ENCODE assay signal across 20 cellular contexts in genomic region chr2:130300970-130301348, GRCh38. TPM values are rescaled to one million over a fixed set of nuclear protein-coding genes. Genes with fewer than 3 reads are reported as not detected.
DNase-seq lines count a peak whose midpoint lies in the region; ATAC-seq, FAIRE-seq and TF ChIP-seq lines count a peak whose summit lies in the region.
"Had no signal": no experiment of that assay in that cellular context is flagged by ENCODE, and none has a peak within 500 bp of the region (broad histone marks: within the 10 kb centered on the region; RNA-seq: fewer than 3 reads in every experiment).

No MANE protein-coding gene starts in this region.

- no peak overlapping the region for H3K27ac ChIP-seq in HepG2 (ENCODE audit: extremely low read length, insufficient read depth, low read length)
- H3K27ac ChIP-seq in right lobe of liver: no peak overlapping the region
- H3K27ac ChIP-seq in neural progenitor cell: no peak overlapping the region
- no peak overlapping the region for H3K27ac ChIP-seq in upper lobe of right lung
- no peak overlapping the region for H3K27ac ChIP-seq in brain microvascular endothelial cell

- no peak for FAIRE-seq in HepG2 (lab: Jason Lieb, UNC)
- FAIRE-seq: GM12891, GM18507, H54 had no signal

- TF ChIP-seq EP300 in HepG2 (IDR thresholded peaks at IDR 0.05; ENCODE audit: low read depth in 2 of 2, low read length in 2 of 2) (no peak), HepG2 (CRISPR knock-in tag; IDR thresholded peaks at IDR 0.05; ENCODE audit: borderline replicate concordance) (no peak)

- H3K9ac ChIP-seq in HepG2 (ENCODE audit: insufficient read depth, low read depth, low read length) (no peak overlapping the region), neural progenitor cell (no peak overlapping the region)

- H3K27me3 Mint-ChIP-seq in chondrocyte (ENCODE audit: low read depth): peaks cover 23% of the 10 kb centered on the region
- H3K27me3 Mint-ChIP-seq in neural progenitor cell (ENCODE audit: insufficient read depth, low read depth): no peaks in the 10 kb centered on the region

- peak; percentile 47 for ATAC-seq in HepG2
- ATAC-seq in right lobe of liver: no peak
- ATAC-seq in upper lobe of right lung: no peak

- WGBS in HepG2 (ENCODE audit: low lambda C conversion rate): 67% methylated on average over 13 of the region's 13 CpGs
- WGBS in right lobe of liver (ENCODE audit: insufficient coverage, low coverage, low lambda C conversion rate, missing lambda C conversion rate): 86% methylated on average over 12 of the region's 13 CpGs

- H3K4me1 Mint-ChIP-seq in chondrocyte (ENCODE audit: low read depth): no peaks in the 10 kb centered on the region
- no peaks in the 10 kb centered on the region for H3K4me1 Mint-ChIP-seq in neural progenitor cell
- H3K4me1 Mint-ChIP-seq: CD4-positive, alpha-beta memory T cell had no signal

- no peak overlapping the region for H2AFZ ChIP-seq in HepG2 (ENCODE audit: low read length)
- peak overlapping the region; percentile 85 for H2AFZ ChIP-seq in neural progenitor cell (replicated peaks)

- no peaks in the 10 kb centered on the region for H3K9me3 Mint-ChIP-seq in chondrocyte (ENCODE audit: low read depth)
- H3K9me3 Mint-ChIP-seq in neural progenitor cell: no peaks in the 10 kb centered on the region
- H3K9me3 Mint-ChIP-seq: CD4-positive, alpha-beta memory T cell had no signal

- H3K79me2 ChIP-seq in HepG2 (ENCODE audit: insufficient read depth, low read length): no peaks in the 10 kb centered on the region
- H3K79me2 ChIP-seq in neural progenitor cell (ENCODE audit: low read depth): no peaks in the 10 kb centered on the region

- no TSS peak for BruUV-seq in HepG2 (replicated peaks; lab: Mats Ljungman, UMichigan)

- TF ChIP-seq POLR2A in HepG2 (IDR thresholded peaks at IDR 0.05; ENCODE audit: insufficient read depth in 1 of 2, low read depth in 2 of 2, low read length in 2 of 2) (no peak), right lobe of liver (IDR thresholded peaks at IDR 0.05) (no peak)

- H3K4me2 ChIP-seq in HepG2 (ENCODE audit: low read depth, low read length) (no peak overlapping the region), neural progenitor cell (no peak overlapping the region)

- TF ChIP-seq RAD21 in HepG2 (CRISPR knock-in tag; IDR thresholded peaks at IDR 0.05): no peak

- H3K9me3 ChIP-seq in HepG2 (ENCODE audit: low read length) (no peaks in the 10 kb centered on the region), right lobe of liver (no peaks in the 10 kb centered on the region), neural progenitor cell (ENCODE audit: low read depth) (no peaks in the 10 kb centered on the region), upper lobe of right lung (no peaks in the 10 kb centered on the region)

- CTCF ChIA-PET in HepG2 (lab: Yijun Ruan, JAX; ENCODE audit: low intra/inter-chr PET ratio, low total read pairs): no interaction called here

- no peak for DNase-seq in HepG2 (ENCODE audit: low spot score)
- DNase-seq in right lobe of liver: no peak
- DNase-seq in chondrocyte (ENCODE audit: low spot score): peak; percentile 60
- DNase-seq in neural progenitor cell (ENCODE audit: low spot score): no peak
- DNase-seq in upper lobe of right lung: peak; percentile 42
- no peak for DNase-seq in SHP77 (lab: John Stamatoyannopoulos, UW)
- DNase-seq in T-helper 9 cell: no peak
- no peak for DNase-seq in brain microvascular endothelial cell
- DNase-seq: C1 segment of cervical spinal cord; Calu3; CD4-positive, alpha-beta memory T cell; COR-L47; DMS53; DMS79 treated with DMSO at 0.1 percent for 48 hours; GF-D8; GOT3; HCEC 1CT had no signal

- no peak for TF ChIP-seq CTCF in HepG2 (CRISPR knock-in tag; IDR thresholded peaks at IDR 0.05)
- TF ChIP-seq CTCF in right lobe of liver (IDR thresholded peaks at IDR 0.05): no peak
- no peak for TF ChIP-seq CTCF in chondrocyte (IDR thresholded peaks at IDR 0.05)
- no peak for TF ChIP-seq CTCF in neural progenitor cell (IDR thresholded peaks at IDR 0.05)
- TF ChIP-seq CTCF in upper lobe of right lung (IDR thresholded peaks at IDR 0.05): no peak
- TF ChIP-seq CTCF in brain microvascular endothelial cell (IDR thresholded peaks at IDR 0.05; ENCODE audit: low read depth, low read length, missing control alignments): no peak

- POLR2A ChIA-PET in HepG2 (lab: Yijun Ruan, JAX): no interaction called here

- no peaks in the 10 kb centered on the region for H4K20me1 ChIP-seq in HepG2 (ENCODE audit: insufficient read depth, low read length)
- no peaks in the 10 kb centered on the region for H4K20me1 ChIP-seq in neural progenitor cell (ENCODE audit: low read depth)

- in situ Hi-C loops in HepG2 (cut with HindIII; ENCODE audit: extremely low pct_ligation_motif_present, low pct_unique_long_range_greater_than_20kb): no loop called here
- in situ Hi-C loops in brain microvascular endothelial cell (cut with HindIII; ENCODE audit: low pct_ligation_motif_present, low sequenced_read_pairs): no loop called here

- H3K4me1 ChIP-seq in HepG2 (ENCODE audit: insufficient read depth, low read length) (no peaks in the 10 kb centered on the region), right lobe of liver (no peaks in the 10 kb centered on the region), neural progenitor cell (no peaks in the 10 kb centered on the region), upper lobe of right lung (no peaks in the 10 kb centered on the region)

- intact Hi-C loops in HepG2 (cut with micrococcal nuclease; ENCODE audit: unreplicated experiment): no loop called here
- intact Hi-C loops in right lobe of liver (cut with DNase I): no loop called here
- intact Hi-C loops in upper lobe of right lung (cut with DNase I): no loop called here

- H3K27ac Mint-ChIP-seq in chondrocyte (ENCODE audit: unreplicated experiment) (no peak overlapping the region), neural progenitor cell (no peak overlapping the region)
- H3K27ac Mint-ChIP-seq: CD4-positive, alpha-beta memory T cell had no signal

- H3K27me3 ChIP-seq in HepG2 (ENCODE audit: control insufficient read depth in 1 of 2, insufficient read depth in 2 of 2, low read length in 2 of 2) (peaks cover 5 to 9% of the 10 kb centered on the region in 2 experiments; a peak in 4 of 5 replicates), right lobe of liver (no peaks in the 10 kb centered on the region), neural progenitor cell (peaks cover 30% of the 10 kb centered on the region), upper lobe of right lung (no peaks in the 10 kb centered on the region), brain microvascular endothelial cell (replicated peaks) (peaks cover 2% of the 10 kb centered on the region)

- H3K36me3 ChIP-seq in HepG2 (replicated peaks in 1 of 2; ENCODE audit: control insufficient read depth in 1 of 2, insufficient read depth in 2 of 2, low read length in 2 of 2) (no peaks in the 10 kb centered on the region), right lobe of liver (no peaks in the 10 kb centered on the region), neural progenitor cell (no peaks in the 10 kb centered on the region), upper lobe of right lung (no peaks in the 10 kb centered on the region), brain microvascular endothelial cell (replicated peaks) (no peaks in the 10 kb centered on the region)

- no peaks in the 10 kb centered on the region for H3K36me3 Mint-ChIP-seq in chondrocyte (ENCODE audit: low read depth)
- no peaks in the 10 kb centered on the region for H3K36me3 Mint-ChIP-seq in neural progenitor cell
- H3K36me3 Mint-ChIP-seq: CD4-positive, alpha-beta memory T cell had no signal

- no peak overlapping the region for H3K4me3 Mint-ChIP-seq in chondrocyte (ENCODE audit: unreplicated experiment)
- H3K4me3 Mint-ChIP-seq in neural progenitor cell: no peak overlapping the region
- H3K4me3 Mint-ChIP-seq: CD4-positive, alpha-beta memory T cell had no signal

- H3K4me3 ChIP-seq in HepG2 (replicated peaks in 1 of 3; ENCODE audit: insufficient read depth in 1 of 3, low read depth in 2 of 3, low read length in 3 of 3): no peak overlapping the region
- no peak overlapping the region for H3K4me3 ChIP-seq in right lobe of liver
- no peak overlapping the region for H3K4me3 ChIP-seq in neural progenitor cell
- no peak overlapping the region for H3K4me3 ChIP-seq in upper lobe of right lung
- no peak overlapping the region for H3K4me3 ChIP-seq in brain microvascular endothelial cell (ENCODE audit: low read depth, low read length)

- no peaks in the 10 kb centered on the region for H3F3A ChIP-seq in neural progenitor cell (ENCODE audit: low read depth)

RNA-seq across cellular contexts. Expression of gene IMP4, which starts 41.7 kb away (rescaled TPM):
- total RNA-seq in HepG2 (2016; rRNA removed; fragmentation: Illumina TruSeq; extraction: Trizol) (142 and 153 TPM in 2 replicates), right lobe of liver (100 to 1,000 TPM in 2 of 6 experiments, 10 to 100 TPM in 4; 43.1 to 136 (median 56.7) TPM), chondrocyte (43.5 to 50.1 TPM (median 48.4 TPM) in 3 replicates), neural progenitor cell (ENCODE audit: low replicate concordance) (23.3 and 51.4 TPM in 2 replicates), upper lobe of right lung (55.7 TPM)
- 85.2 and 85.6 TPM in 2 replicates for total RNA-seq in HepG2 (2016; cell fraction: cytosol; rRNA removed; fragmentation: Illumina TruSeq; extraction: Trizol; ENCODE audit: low read depth)
- 148 and 152 TPM in 2 replicates for total RNA-seq in HepG2 (2016; cell fraction: insoluble cytoplasmic fraction; rRNA removed; fragmentation: Illumina TruSeq; extraction: Trizol)
- 114 and 119 TPM in 2 replicates for total RNA-seq in HepG2 (2016; cell fraction: membrane; rRNA removed; fragmentation: Illumina TruSeq; extraction: Trizol)
- total RNA-seq in HepG2 (2016; cell fraction: nucleus; rRNA removed; fragmentation: Illumina TruSeq; extraction: Trizol): 83.0 and 87.0 TPM in 2 replicates
- polyA plus RNA-seq in HepG2 (2011; rRNA removed): 158 and 167 TPM in 2 replicates
- 161 and 264 TPM in 2 replicates for polyA plus RNA-seq in HepG2 (2011; cell fraction: cytosol; rRNA removed)
- polyA plus RNA-seq in HepG2 (2011; cell fraction: nucleus; rRNA removed): 321 and 379 TPM in 2 replicates
- polyA plus RNA-seq in HepG2 (2012): 91.4 and 129 TPM in 2 replicates
- 122 and 142 TPM in 2 replicates for polyA plus RNA-seq in HepG2 (2016; cell fraction: cytosol; fragmentation: Illumina TruSeq; extraction: Trizol; ENCODE audit: low read depth)
- 167 and 186 TPM in 2 replicates for polyA plus RNA-seq in HepG2 (2016; cell fraction: insoluble cytoplasmic fraction; fragmentation: Illumina TruSeq; extraction: Trizol; ENCODE audit: low read depth)
- 126 and 131 TPM in 2 replicates for polyA plus RNA-seq in HepG2 (2016; cell fraction: membrane; fragmentation: Illumina TruSeq; extraction: Trizol; ENCODE audit: low read depth)
- polyA plus RNA-seq in HepG2 (2016; cell fraction: nucleus; fragmentation: Illumina TruSeq; extraction: Trizol; ENCODE audit: insufficient read depth, low read depth): 177 and 185 TPM in 2 replicates
- polyA minus RNA-seq in HepG2 (2011; rRNA and poly(A)+ RNA removed; ENCODE audit: low replicate concordance): 143 and 197 TPM in 2 replicates
- 41.3 and 41.8 TPM in 2 replicates for polyA minus RNA-seq in HepG2 (2011; cell fraction: cytosol; rRNA and poly(A)+ RNA removed)
- polyA minus RNA-seq in HepG2 (2011; cell fraction: nucleus; rRNA and poly(A)+ RNA removed): 91.3 and 103 TPM in 2 replicates

RNA-seq across cellular contexts. Expression of gene PTPN18, which starts 54.9 kb away (rescaled TPM):
- total RNA-seq in HepG2 (2016; rRNA removed; fragmentation: Illumina TruSeq; extraction: Trizol) (10.8 and 14.8 TPM in 2 replicates), right lobe of liver (10 to 100 TPM; 25.6 to 43.5 (median 30.3) TPM), chondrocyte (24.0 to 31.9 TPM (median 26.0 TPM) in 3 replicates), neural progenitor cell (ENCODE audit: low replicate concordance) (4.0 and 17.6 TPM in 2 replicates), upper lobe of right lung (67.8 TPM)
- 8.0 and 13.0 TPM in 2 replicates for total RNA-seq in HepG2 (2016; cell fraction: cytosol; rRNA removed; fragmentation: Illumina TruSeq; extraction: Trizol; ENCODE audit: low read depth)
- total RNA-seq in HepG2 (2016; cell fraction: insoluble cytoplasmic fraction; rRNA removed; fragmentation: Illumina TruSeq; extraction: Trizol): 7.6 and 15.8 TPM in 2 replicates
- 16.2 and 20.0 TPM in 2 replicates for total RNA-seq in HepG2 (2016; cell fraction: membrane; rRNA removed; fragmentation: Illumina TruSeq; extraction: Trizol)
- 20.9 and 28.1 TPM in 2 replicates for total RNA-seq in HepG2 (2016; cell fraction: nucleus; rRNA removed; fragmentation: Illumina TruSeq; extraction: Trizol)
- 39.5 and 39.6 TPM in 2 replicates for polyA plus RNA-seq in HepG2 (2011; rRNA removed)
- polyA plus RNA-seq in HepG2 (2011; cell fraction: cytosol; rRNA removed): 19.5 and 25.1 TPM in 2 replicates
- 126 and 152 TPM in 2 replicates for polyA plus RNA-seq in HepG2 (2011; cell fraction: nucleus; rRNA removed)
- 18.3 and 19.5 TPM in 2 replicates for polyA plus RNA-seq in HepG2 (2012)
- 10.6 and 15.8 TPM in 2 replicates for polyA plus RNA-seq in HepG2 (2016; cell fraction: cytosol; fragmentation: Illumina TruSeq; extraction: Trizol; ENCODE audit: low read depth)
- 14.2 and 24.0 TPM in 2 replicates for polyA plus RNA-seq in HepG2 (2016; cell fraction: insoluble cytoplasmic fraction; fragmentation: Illumina TruSeq; extraction: Trizol; ENCODE audit: low read depth)
- polyA plus RNA-seq in HepG2 (2016; cell fraction: membrane; fragmentation: Illumina TruSeq; extraction: Trizol; ENCODE audit: low read depth): 22.4 and 27.8 TPM in 2 replicates
- 91.6 and 101 TPM in 2 replicates for polyA plus RNA-seq in HepG2 (2016; cell fraction: nucleus; fragmentation: Illumina TruSeq; extraction: Trizol; ENCODE audit: insufficient read depth, low read depth)
- 47.1 and 49.5 TPM in 2 replicates for polyA minus RNA-seq in HepG2 (2011; rRNA and poly(A)+ RNA removed; ENCODE audit: low replicate concordance)
- 13.8 and 15.2 TPM in 2 replicates for polyA minus RNA-seq in HepG2 (2011; cell fraction: cytosol; rRNA and poly(A)+ RNA removed)
- polyA minus RNA-seq in HepG2 (2011; cell fraction: nucleus; rRNA and poly(A)+ RNA removed): 62.4 and 69.0 TPM in 2 replicates

Comparison
In these comparisons a context has a peak if more than half of its experiments do, and no peak if none do; other contexts are left out.
1. DNase-seq: peak in chondrocyte (single experiment) and upper lobe of right lung (single experiment); none in HepG2 (single experiment), right lobe of liver (0 of 3), neural progenitor cell (single experiment), SHP77 (0 of 2), T-helper 9 cell (single experiment) and brain microvascular endothelial cell (single experiment).